Comparison of ENCODE assay signal across 1 cellular context in the genomic region with DNA sequence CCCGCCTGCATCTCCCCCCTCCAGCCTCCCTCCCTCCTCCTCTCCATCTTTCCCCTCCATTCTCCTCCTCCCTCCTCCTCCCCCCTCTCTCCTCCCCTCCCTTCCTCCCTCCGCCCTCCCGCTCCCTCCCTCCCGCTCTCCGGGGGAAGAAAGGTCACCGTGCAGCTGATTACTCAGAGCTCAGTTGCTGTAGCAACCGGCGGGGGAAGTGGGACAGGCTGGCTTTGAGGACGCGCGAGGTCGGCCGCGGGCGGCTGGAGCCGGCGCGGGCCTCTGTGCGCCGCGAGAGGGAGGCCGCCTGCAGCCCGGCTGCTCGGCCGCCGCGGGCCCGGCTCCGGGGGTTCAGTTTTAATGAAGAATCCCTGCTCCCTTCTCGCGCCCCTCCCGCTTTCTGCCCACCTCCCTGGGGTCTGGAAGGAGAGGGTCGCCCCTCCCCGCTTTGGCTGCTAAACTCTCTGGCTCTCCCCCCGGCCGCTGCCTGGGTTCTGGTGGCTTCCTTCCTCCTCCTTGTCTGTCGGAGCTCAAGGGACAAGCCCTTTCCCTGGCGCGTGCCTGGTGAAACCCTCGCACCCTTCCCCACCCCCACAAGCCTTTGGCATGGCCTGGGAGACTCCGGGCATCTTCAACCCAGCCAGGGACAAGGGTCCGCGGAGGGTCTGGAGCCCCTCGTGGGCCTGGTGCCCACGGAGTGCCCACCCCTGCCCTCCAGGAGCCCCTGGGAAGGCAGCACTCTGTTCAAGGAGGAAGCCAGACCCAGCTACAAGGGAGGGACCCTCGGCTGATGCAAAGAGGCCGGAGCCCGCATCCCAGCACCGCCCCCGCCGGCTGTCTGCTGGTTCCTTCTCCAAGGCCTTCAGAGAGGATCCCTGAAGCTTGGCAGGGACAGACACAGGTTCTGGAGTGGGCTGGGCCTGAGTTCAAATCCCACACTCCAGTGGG.
TF ChIP-seq lines count a peak whose summit lies in the region.

No MANE protein-coding gene starts in this region.

TF ChIP-seq in HEK293, 187 proteins besides CTCF, POLR2A, EP300 and RAD21 (continued from another document and continues in another):
- TF ChIP-seq KLF17 (tag by site-specific recombination; IDR thresholded peaks at IDR 0.05) = peak; percentile 71
- peak; percentile 84 for TF ChIP-seq GLIS1 (tag by site-specific recombination; IDR thresholded peaks at IDR 0.05)
- TF ChIP-seq ZSCAN4 (tag by site-specific recombination; IDR thresholded peaks at IDR 0.05) = no peak
- no peak for TF ChIP-seq ZNF146 (tag by site-specific recombination; IDR thresholded peaks at IDR 0.05)
- no peak for TF ChIP-seq ZNF239 (tag by site-specific recombination; IDR thresholded peaks at IDR 0.05)
- TF ChIP-seq, protein P1, sequence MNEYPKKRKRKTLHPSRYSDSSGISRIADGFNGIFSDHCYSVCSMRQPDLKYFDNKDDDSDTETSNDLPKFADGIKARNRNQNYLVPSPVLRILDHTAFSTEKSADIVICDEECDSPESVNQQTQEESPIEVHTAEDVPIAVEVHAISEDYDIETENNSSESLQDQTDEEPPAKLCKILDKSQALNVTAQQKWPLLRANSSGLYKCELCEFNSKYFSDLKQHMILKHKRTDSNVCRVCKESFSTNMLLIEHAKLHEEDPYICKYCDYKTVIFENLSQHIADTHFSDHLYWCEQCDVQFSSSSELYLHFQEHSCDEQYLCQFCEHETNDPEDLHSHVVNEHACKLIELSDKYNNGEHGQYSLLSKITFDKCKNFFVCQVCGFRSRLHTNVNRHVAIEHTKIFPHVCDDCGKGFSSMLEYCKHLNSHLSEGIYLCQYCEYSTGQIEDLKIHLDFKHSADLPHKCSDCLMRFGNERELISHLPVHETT (tag by site-specific recombination; IDR thresholded peaks at IDR 0.05) = no peak
- TF ChIP-seq ZFP69B (tag by site-specific recombination; IDR thresholded peaks at IDR 0.05) = no peak
- no peak for TF ChIP-seq GLI2 (tag by site-specific recombination; IDR thresholded peaks at IDR 0.05; ENCODE audit: borderline replicate concordance, low read depth)
- TF ChIP-seq GLI4 (tag by site-specific recombination; IDR thresholded peaks at IDR 0.05) = no peak
- TF ChIP-seq, protein P2, sequence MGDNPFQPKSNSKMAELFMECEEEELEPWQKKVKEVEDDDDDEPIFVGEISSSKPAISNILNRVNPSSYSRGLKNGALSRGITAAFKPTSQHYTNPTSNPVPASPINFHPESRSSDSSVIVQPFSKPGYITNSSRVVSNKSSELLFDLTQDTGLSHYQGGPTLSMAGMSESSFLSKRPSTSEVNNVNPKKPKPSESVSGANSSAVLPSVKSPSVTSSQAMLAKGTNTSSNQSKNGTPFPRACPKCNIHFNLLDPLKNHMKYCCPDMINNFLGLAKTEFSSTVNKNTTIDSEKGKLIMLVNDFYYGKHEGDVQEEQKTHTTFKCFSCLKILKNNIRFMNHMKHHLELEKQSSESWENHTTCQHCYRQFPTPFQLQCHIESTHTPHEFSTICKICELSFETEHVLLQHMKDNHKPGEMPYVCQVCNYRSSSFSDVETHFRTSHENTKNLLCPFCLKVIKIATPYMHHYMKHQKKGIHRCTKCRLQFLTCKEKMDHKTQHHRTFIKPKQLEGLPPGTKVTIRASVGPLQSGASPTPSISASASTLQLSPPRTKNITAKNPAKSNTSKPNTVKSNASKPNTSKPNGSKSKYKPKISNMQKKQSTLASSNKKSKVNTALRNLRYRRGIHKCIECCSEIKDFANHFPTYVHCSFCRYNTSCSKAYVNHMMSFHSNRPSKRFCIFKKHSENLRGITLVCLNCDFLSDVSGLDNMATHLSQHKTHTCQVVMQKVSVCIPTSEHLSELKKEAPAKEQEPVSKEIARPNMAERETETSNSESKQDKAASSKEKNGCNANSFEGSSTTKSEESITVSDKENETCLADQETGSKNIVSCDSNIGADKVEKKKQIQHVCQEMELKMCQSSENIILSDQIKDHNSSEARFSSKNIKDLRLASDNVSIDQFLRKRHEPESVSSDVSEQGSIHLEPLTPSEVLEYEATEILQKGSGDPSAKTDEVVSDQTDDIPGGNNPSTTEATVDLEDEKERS (tag by site-specific recombination; IDR thresholded peaks at IDR 0.05) = no peak
- no peak for TF ChIP-seq ZNF274 (IDR thresholded peaks at IDR 0.05; ENCODE audit: low read length)
- TF ChIP-seq ZNF274 (tag by site-specific recombination; IDR thresholded peaks at IDR 0.05; ENCODE audit: borderline replicate concordance) = no peak
- TF ChIP-seq ZNF76 (tag by site-specific recombination; IDR thresholded peaks at IDR 0.05; ENCODE audit: borderline replicate concordance, low read depth) = 0 out of 2 replicates have a peak, but pooled peaks have one; percentile 16
- TF ChIP-seq, protein P3, sequence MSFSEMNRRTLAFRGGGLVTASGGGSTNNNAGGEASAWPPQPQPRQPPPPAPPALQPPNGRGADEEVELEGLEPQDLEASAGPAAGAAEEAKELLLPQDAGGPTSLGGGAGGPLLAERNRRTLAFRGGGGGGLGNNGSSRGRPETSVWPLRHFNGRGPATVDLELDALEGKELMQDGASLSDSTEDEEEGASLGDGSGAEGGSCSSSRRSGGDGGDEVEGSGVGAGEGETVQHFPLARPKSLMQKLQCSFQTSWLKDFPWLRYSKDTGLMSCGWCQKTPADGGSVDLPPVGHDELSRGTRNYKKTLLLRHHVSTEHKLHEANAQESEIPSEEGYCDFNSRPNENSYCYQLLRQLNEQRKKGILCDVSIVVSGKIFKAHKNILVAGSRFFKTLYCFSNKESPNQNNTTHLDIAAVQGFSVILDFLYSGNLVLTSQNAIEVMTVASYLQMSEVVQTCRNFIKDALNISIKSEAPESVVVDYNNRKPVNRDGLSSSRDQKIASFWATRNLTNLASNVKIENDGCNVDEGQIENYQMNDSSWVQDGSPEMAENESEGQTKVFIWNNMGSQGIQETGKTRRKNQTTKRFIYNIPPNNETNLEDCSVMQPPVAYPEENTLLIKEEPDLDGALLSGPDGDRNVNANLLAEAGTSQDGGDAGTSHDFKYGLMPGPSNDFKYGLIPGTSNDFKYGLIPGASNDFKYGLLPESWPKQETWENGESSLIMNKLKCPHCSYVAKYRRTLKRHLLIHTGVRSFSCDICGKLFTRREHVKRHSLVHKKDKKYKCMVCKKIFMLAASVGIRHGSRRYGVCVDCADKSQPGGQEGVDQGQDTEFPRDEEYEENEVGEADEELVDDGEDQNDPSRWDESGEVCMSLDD (tag by site-specific recombination; IDR thresholded peaks at IDR 0.05) = no peak
- no peak for TF ChIP-seq ZBTB1 (tag by site-specific recombination; IDR thresholded peaks at IDR 0.05)
- TF ChIP-seq ZNF354C (tag by site-specific recombination; IDR thresholded peaks at IDR 0.05; ENCODE audit: borderline replicate concordance, low read depth) = no peak
- TF ChIP-seq ZNF626 (tag by site-specific recombination; IDR thresholded peaks at IDR 0.05) = no peak
- TF ChIP-seq INSM2 (tag by site-specific recombination; IDR thresholded peaks at IDR 0.05) = no peak
- no peak for TF ChIP-seq ZNF24 (tag by site-specific recombination; IDR thresholded peaks at IDR 0.05)
- TF ChIP-seq ZNF175 (tag by site-specific recombination; IDR thresholded peaks at IDR 0.05) = no peak
- peak; percentile 63; the same call in 1 of the 2 replicates for TF ChIP-seq ZNF600 (tag by site-specific recombination; IDR thresholded peaks at IDR 0.05)
- TF ChIP-seq EGR2 (tag by site-specific recombination; IDR thresholded peaks at IDR 0.05; ENCODE audit: low read depth) = peak; percentile 86
- no peak for TF ChIP-seq ZNF629 (tag by site-specific recombination; IDR thresholded peaks at IDR 0.05)
- no peak for TF ChIP-seq OSR2 (tag by site-specific recombination; IDR thresholded peaks at IDR 0.05)
- TF ChIP-seq YY2 (tag by site-specific recombination; IDR thresholded peaks at IDR 0.05) = no peak
- TF ChIP-seq ATF2 (tag by site-specific recombination; IDR thresholded peaks at IDR 0.05; ENCODE audit: low read depth) = no peak
- TF ChIP-seq ZNF704 (tag by site-specific recombination; IDR thresholded peaks at IDR 0.05) = no peak
- no peak for TF ChIP-seq ZNF837 (tag by site-specific recombination; IDR thresholded peaks at IDR 0.05)
- no peak for TF ChIP-seq ZNF350 (tag by site-specific recombination; IDR thresholded peaks at IDR 0.05)
- no peak for TF ChIP-seq ZNF184 (tag by site-specific recombination; IDR thresholded peaks at IDR 0.05)
- TF ChIP-seq, protein P4, sequence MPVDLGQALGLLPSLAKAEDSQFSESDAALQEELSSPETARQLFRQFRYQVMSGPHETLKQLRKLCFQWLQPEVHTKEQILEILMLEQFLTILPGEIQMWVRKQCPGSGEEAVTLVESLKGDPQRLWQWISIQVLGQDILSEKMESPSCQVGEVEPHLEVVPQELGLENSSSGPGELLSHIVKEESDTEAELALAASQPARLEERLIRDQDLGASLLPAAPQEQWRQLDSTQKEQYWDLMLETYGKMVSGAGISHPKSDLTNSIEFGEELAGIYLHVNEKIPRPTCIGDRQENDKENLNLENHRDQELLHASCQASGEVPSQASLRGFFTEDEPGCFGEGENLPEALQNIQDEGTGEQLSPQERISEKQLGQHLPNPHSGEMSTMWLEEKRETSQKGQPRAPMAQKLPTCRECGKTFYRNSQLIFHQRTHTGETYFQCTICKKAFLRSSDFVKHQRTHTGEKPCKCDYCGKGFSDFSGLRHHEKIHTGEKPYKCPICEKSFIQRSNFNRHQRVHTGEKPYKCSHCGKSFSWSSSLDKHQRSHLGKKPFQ (tag by site-specific recombination; IDR thresholded peaks at IDR 0.05) = no peak
- no peak for TF ChIP-seq AEBP2 (tag by site-specific recombination; IDR thresholded peaks at IDR 0.05; ENCODE audit: borderline replicate concordance)
